In the genomic region with DNA sequence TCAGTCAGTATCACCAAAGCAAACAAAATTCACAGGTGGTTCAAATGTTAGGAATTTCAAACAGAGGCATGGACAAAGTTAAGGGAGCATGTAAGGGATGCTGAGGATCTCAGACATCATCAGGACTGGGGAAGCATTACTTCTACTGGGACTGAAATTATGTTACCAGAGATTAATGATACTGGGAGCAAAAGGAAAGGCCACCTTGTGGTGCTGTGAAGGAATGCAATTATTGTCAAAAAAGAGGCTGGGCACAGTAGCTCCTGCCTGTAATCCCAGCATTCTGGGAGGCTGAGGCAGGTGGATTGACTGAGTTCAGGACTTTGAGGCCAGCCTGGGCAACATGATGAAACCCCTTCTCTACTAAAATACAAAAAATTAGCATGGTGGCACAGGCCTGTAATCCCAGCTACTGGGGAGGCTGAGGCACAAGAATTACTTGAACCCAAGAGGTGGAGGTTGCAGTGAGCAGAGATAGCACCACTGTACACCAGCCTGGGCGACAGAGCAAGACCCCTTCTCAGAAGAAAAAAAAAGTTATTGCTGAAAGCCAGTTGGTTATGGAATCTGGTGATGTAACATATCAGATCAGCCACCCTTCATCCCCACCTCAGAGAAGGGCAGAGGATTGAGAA, we compare ENCODE assay signal across 7 cellular contexts.
DNase-seq lines count a peak whose midpoint lies in the region; ATAC-seq and TF ChIP-seq lines count a peak whose summit lies in the region.

No MANE protein-coding gene starts in this region.

- H3K9ac ChIP-seq in OCI-LY1 (ENCODE audit: low read length), result no peak overlapping the region

- TF ChIP-seq CTCF in OCI-LY1 (IDR thresholded peaks at IDR 0.05; ENCODE audit: low read length) (peak; percentile 38), epithelial cell of proximal tubule (conservative IDR thresholded peaks at IDR 0.05; ENCODE audit: low read depth, low read length) (peak; percentile 63), spleen (IDR thresholded peaks at IDR 0.05 in 8 of 11, conservative IDR thresholded peaks at IDR 0.05 in 3 of 11) (peak in 6 of 11 experiments; percentile 20 to 41 (median 29))

- H2AFZ ChIP-seq in OCI-LY1 (ENCODE audit: low read length), result no peak overlapping the region

- no peak for TF ChIP-seq POLR2A in spleen (IDR thresholded peaks at IDR 0.05)

- H3K27ac ChIP-seq in OCI-LY1 (ENCODE audit: low read depth, low read length, poor library complexity, severe bottlenecking) (no peak overlapping the region), spleen (no peak overlapping the region)

- H3K4me3 ChIP-seq in OCI-LY1 (ENCODE audit: low read depth, low read length, poor library complexity, severe bottlenecking) (no peak overlapping the region), epithelial cell of proximal tubule (ENCODE audit: low read depth, low read length) (no peak overlapping the region), spleen (no peak overlapping the region)

- DNase-seq in H4 (ENCODE audit: low spot score) (peak; percentile 32), epithelial cell of proximal tubule (ENCODE audit: low read depth) (no peak), spleen (no peak), NCI-H1105 treated with DMSO at 0.1 percent for 48 hours (lab: John Stamatoyannopoulos, UW) (no peak)

- intact Hi-C loops in spleen (cut with DNase I; ENCODE audit: low total_unique reads), result no loop called here

- no peaks in the 10 kb centered on the region for H3K79me2 ChIP-seq in OCI-LY1 (ENCODE audit: insufficient read depth, low read length)

- ATAC-seq in GM21529 (IDR thresholded peaks at IDR 0.05; ENCODE audit: unreplicated experiment), result no peak
- ATAC-seq in GM21717 (IDR thresholded peaks at IDR 0.05; ENCODE audit: unreplicated experiment), result no peak

- no peaks in the 10 kb centered on the region for H3K27me3 ChIP-seq in OCI-LY1 (ENCODE audit: insufficient read depth, low read length)
- no peaks in the 10 kb centered on the region for H3K27me3 ChIP-seq in spleen (replicated peaks in 1 of 7)

- H3K4me1 ChIP-seq in OCI-LY1 (ENCODE audit: insufficient read depth, low read length, severe bottlenecking), result no peaks in the 10 kb centered on the region
- H3K4me1 ChIP-seq in spleen, result no peaks in the 10 kb centered on the region

- no peaks in the 10 kb centered on the region for H3F3A ChIP-seq in OCI-LY1 (ENCODE audit: insufficient read depth, low read length)

- H4K20me1 ChIP-seq in OCI-LY1 (ENCODE audit: insufficient read depth, low read length), result no peaks in the 10 kb centered on the region

- H3K9me3 ChIP-seq in OCI-LY1 (ENCODE audit: low read length) (no peaks in the 10 kb centered on the region), spleen (no peaks in the 10 kb centered on the region)

- WGBS in spleen, 5 donors, result 50 to 71% (median 60%) methylated on average over 1 of the region's 1 CpG

- H3K4me2 ChIP-seq in OCI-LY1 (ENCODE audit: low read length), result no peak overlapping the region

- H3K36me3 ChIP-seq in OCI-LY1 (ENCODE audit: insufficient read depth, low read length) (no peaks in the 10 kb centered on the region), spleen (no peaks in the 10 kb centered on the region)

- no peaks in the 10 kb centered on the region for H3K9me2 ChIP-seq in OCI-LY1 (ENCODE audit: low read depth, low read length)
